11 cellular contexts compared by ENCODE assay signal in the genomic region with DNA sequence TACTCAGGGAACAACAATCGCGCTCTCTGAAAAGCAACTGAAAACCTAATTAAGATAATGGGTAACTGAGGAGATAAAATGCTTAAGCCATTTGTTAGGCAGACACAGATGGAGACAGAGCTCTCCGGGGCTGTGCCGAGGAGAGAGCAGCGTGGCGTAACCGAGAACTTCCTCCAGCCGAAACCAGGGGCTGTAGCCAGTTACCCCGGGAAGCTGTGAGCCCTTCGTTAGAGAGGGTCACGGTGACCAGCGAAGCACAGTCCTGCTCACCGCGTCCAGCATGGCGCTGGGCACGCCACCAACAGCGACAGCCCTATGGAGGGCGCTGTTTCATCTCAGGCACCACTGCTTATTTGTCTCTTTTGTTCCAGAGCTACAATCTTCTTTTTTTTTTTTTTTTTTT. TPM values are rescaled to one million over a fixed set of nuclear protein-coding genes. Genes with fewer than 3 reads are reported as not detected.
DNase-seq lines count a peak whose midpoint lies in the region; ATAC-seq and TF ChIP-seq lines count a peak whose summit lies in the region.
"Had no signal": no experiment of that assay in that cellular context is flagged by ENCODE, and none has a peak within 500 bp of the region (broad histone marks: within the 10 kb centered on the region; RNA-seq: fewer than 3 reads in every experiment).

No MANE protein-coding gene starts in this region.

- TF ChIP-seq CTCF in epithelial cell of proximal tubule (conservative IDR thresholded peaks at IDR 0.05; ENCODE audit: low read depth, low read length) (peak; percentile 53), nephron progenitor cell (IDR thresholded peaks at IDR 0.05) (peak; percentile 18)

- no peak overlapping the region for H3K4me3 Mint-ChIP-seq in nephron progenitor cell
- H3K4me3 Mint-ChIP-seq: activated naive CD8-positive, alpha-beta T cell treated with anti-CD3 and anti-CD28 coated beads, Interleukin-2, amount 10 ng/mL, durations not matched to agents 7 days and 5 days had no signal

- H3K4me3 ChIP-seq in epithelial cell of proximal tubule (ENCODE audit: low read depth, low read length): peak overlapping the region; percentile 34

- DNase-seq in COR-L47 (lab: John Stamatoyannopoulos, UW) (peak; percentile 56), NCI-H146 (lab: John Stamatoyannopoulos, UW) (peak; percentile 79), epithelial cell of proximal tubule (ENCODE audit: low read depth) (no peak), nephron progenitor cell (peak; percentile 42), SW480 (ENCODE audit: low spot score) (no peak), amniotic stem cell (lab: John Stamatoyannopoulos, UW) (no peak)
- DNase-seq: activated naive CD8-positive, alpha-beta T cell treated with anti-CD3 and anti-CD28 coated beads, Interleukin-2, amount 10 ng/mL, durations not matched to agents 7 days and 5 days; NCI-H1092; T-helper 2 cell had no signal

- H3K4me1 Mint-ChIP-seq in nephron progenitor cell: peaks cover 23% of the 10 kb centered on the region

- peaks cover 14% of the 10 kb centered on the region for H3K27me3 Mint-ChIP-seq in nephron progenitor cell (ENCODE audit: low read depth, poor library complexity)

- H3K27ac Mint-ChIP-seq in nephron progenitor cell: no peak overlapping the region
- H3K27ac Mint-ChIP-seq: activated naive CD8-positive, alpha-beta T cell treated with anti-CD3 and anti-CD28 coated beads, Interleukin-2, amount 10 ng/mL, durations not matched to agents 7 days and 5 days had no signal

- H3K9me3 Mint-ChIP-seq in nephron progenitor cell: peaks cover 5% of the 10 kb centered on the region
- H3K9me3 Mint-ChIP-seq: activated naive CD8-positive, alpha-beta T cell treated with anti-CD3 and anti-CD28 coated beads, Interleukin-2, amount 10 ng/mL, durations not matched to agents 7 days and 5 days had no signal

- no peaks in the 10 kb centered on the region for H3K36me3 Mint-ChIP-seq in nephron progenitor cell (ENCODE audit: low read depth)
- H3K36me3 Mint-ChIP-seq: activated naive CD8-positive, alpha-beta T cell treated with anti-CD3 and anti-CD28 coated beads, Interleukin-2, amount 10 ng/mL, durations not matched to agents 7 days and 5 days had no signal

- ATAC-seq in HG03432 (IDR thresholded peaks at IDR 0.05; ENCODE audit: unreplicated experiment) (no peak), GM19397 (IDR thresholded peaks at IDR 0.05; ENCODE audit: unreplicated experiment) (no peak)

RNA-seq across cellular contexts. Expression of a gene that starts 16.1 kb away (rescaled TPM):
- total RNA-seq in epithelial cell of proximal tubule: 0.07 TPM in 1 of 2 replicates, not detected in the other
- total RNA-seq: activated naive CD8-positive, alpha-beta T cell treated with anti-CD3 and anti-CD28 coated beads, Interleukin-2, amount 10 ng/mL, durations not matched to agents 7 days and 5 days had no signal

RNA-seq across cellular contexts. Expression of a gene that starts 37.8 kb away (rescaled TPM):
- 1.2 and 2.4 TPM in 2 replicates for total RNA-seq in epithelial cell of proximal tubule

Comparison
In these comparisons a context has a peak if more than half of its experiments do, and no peak if none do; other contexts are left out.
1. DNase-seq: peak in COR-L47 (single experiment), NCI-H146 (single experiment) and nephron progenitor cell (single experiment); none in epithelial cell of proximal tubule (single experiment), SW480 (single experiment) and amniotic stem cell (single experiment).